ENCODE assay signal across 2 cellular contexts in genomic region chr11:118258410-118258809, GRCh38.
TF ChIP-seq lines count a peak whose summit lies in the region.

No MANE protein-coding gene starts in this region.

TF ChIP-seq in SK-N-SH, 30 proteins besides CTCF, POLR2A, EP300 and RAD21:
- no peak for TF ChIP-seq MEF2A (IDR thresholded peaks at IDR 0.05; ENCODE audit: borderline replicate concordance, low read depth)
- TF ChIP-seq FOXJ3 (CRISPR knock-in tag; IDR thresholded peaks at IDR 0.05), result no peak
- TF ChIP-seq CHD2 (IDR thresholded peaks at IDR 0.05; ENCODE audit: low read length, partially characterized antibody), result no peak
- TF ChIP-seq, protein P1, sequence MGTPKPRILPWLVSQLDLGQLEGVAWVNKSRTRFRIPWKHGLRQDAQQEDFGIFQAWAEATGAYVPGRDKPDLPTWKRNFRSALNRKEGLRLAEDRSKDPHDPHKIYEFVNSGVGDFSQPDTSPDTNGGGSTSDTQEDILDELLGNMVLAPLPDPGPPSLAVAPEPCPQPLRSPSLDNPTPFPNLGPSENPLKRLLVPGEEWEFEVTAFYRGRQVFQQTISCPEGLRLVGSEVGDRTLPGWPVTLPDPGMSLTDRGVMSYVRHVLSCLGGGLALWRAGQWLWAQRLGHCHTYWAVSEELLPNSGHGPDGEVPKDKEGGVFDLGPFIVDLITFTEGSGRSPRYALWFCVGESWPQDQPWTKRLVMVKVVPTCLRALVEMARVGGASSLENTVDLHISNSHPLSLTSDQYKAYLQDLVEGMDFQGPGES (IDR thresholded peaks at IDR 0.05; ENCODE audit: low read depth, low read length), result no peak
- TF ChIP-seq RCOR1 (IDR thresholded peaks at IDR 0.05; ENCODE audit: low read length), result no peak
- TF ChIP-seq YY1 (IDR thresholded peaks at IDR 0.05; ENCODE audit: low read depth), result no peak
- no peak for TF ChIP-seq TCF12 (IDR thresholded peaks at IDR 0.05)
- no peak for TF ChIP-seq SMC3 (IDR thresholded peaks at IDR 0.05; ENCODE audit: low read depth, low read length)
- TF ChIP-seq USF1 (IDR thresholded peaks at IDR 0.05; ENCODE audit: borderline replicate concordance, low read depth), result no peak
- TF ChIP-seq RFX5 (IDR thresholded peaks at IDR 0.05; ENCODE audit: low read length), result no peak
- TF ChIP-seq, protein P2, sequence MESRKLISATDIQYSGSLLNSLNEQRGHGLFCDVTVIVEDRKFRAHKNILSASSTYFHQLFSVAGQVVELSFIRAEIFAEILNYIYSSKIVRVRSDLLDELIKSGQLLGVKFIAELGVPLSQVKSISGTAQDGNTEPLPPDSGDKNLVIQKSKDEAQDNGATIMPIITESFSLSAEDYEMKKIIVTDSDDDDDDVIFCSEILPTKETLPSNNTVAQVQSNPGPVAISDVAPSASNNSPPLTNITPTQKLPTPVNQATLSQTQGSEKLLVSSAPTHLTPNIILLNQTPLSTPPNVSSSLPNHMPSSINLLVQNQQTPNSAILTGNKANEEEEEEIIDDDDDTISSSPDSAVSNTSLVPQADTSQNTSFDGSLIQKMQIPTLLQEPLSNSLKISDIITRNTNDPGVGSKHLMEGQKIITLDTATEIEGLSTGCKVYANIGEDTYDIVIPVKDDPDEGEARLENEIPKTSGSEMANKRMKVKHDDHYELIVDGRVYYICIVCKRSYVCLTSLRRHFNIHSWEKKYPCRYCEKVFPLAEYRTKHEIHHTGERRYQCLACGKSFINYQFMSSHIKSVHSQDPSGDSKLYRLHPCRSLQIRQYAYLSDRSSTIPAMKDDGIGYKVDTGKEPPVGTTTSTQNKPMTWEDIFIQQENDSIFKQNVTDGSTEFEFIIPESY (IDR thresholded peaks at IDR 0.05; ENCODE audit: borderline replicate concordance, low read depth), result no peak
- TF ChIP-seq GATA2 (CRISPR knock-in tag; IDR thresholded peaks at IDR 0.05), result no peak
- TF ChIP-seq NFIC (IDR thresholded peaks at IDR 0.05; ENCODE audit: borderline replicate concordance), result no peak
- no peak for TF ChIP-seq RXRA (IDR thresholded peaks at IDR 0.05; ENCODE audit: borderline replicate concordance, low read depth)
- TF ChIP-seq, protein P3, sequence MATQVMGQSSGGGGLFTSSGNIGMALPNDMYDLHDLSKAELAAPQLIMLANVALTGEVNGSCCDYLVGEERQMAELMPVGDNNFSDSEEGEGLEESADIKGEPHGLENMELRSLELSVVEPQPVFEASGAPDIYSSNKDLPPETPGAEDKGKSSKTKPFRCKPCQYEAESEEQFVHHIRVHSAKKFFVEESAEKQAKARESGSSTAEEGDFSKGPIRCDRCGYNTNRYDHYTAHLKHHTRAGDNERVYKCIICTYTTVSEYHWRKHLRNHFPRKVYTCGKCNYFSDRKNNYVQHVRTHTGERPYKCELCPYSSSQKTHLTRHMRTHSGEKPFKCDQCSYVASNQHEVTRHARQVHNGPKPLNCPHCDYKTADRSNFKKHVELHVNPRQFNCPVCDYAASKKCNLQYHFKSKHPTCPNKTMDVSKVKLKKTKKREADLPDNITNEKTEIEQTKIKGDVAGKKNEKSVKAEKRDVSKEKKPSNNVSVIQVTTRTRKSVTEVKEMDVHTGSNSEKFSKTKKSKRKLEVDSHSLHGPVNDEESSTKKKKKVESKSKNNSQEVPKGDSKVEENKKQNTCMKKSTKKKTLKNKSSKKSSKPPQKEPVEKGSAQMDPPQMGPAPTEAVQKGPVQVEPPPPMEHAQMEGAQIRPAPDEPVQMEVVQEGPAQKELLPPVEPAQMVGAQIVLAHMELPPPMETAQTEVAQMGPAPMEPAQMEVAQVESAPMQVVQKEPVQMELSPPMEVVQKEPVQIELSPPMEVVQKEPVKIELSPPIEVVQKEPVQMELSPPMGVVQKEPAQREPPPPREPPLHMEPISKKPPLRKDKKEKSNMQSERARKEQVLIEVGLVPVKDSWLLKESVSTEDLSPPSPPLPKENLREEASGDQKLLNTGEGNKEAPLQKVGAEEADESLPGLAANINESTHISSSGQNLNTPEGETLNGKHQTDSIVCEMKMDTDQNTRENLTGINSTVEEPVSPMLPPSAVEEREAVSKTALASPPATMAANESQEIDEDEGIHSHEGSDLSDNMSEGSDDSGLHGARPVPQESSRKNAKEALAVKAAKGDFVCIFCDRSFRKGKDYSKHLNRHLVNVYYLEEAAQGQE (IDR thresholded peaks at IDR 0.05; ENCODE audit: low read depth, low read length), result no peak
- no peak for TF ChIP-seq NRF1 (IDR thresholded peaks at IDR 0.05; ENCODE audit: low read depth, low read length)

TF ChIP-seq in SK-N-SH treated with all-trans-retinoic acid at 6 μM for 48 hours, 23 proteins besides CTCF, POLR2A, EP300 and RAD21:
- TF ChIP-seq GLIS3 (CRISPR knock-in tag; IDR thresholded peaks at IDR 0.05) (no peak), PPARA (CRISPR knock-in tag; IDR thresholded peaks at IDR 0.05; ENCODE audit: borderline replicate concordance) (no peak), ZNF70 (CRISPR knock-in tag; IDR thresholded peaks at IDR 0.05) (no peak), SNAI2 (CRISPR knock-in tag; IDR thresholded peaks at IDR 0.05) (no peak), TCF4 (CRISPR knock-in tag; IDR thresholded peaks at IDR 0.05; ENCODE audit: borderline replicate concordance) (no peak), CSDC2 (CRISPR knock-in tag; IDR thresholded peaks at IDR 0.05) (no peak), PATZ1 (CRISPR knock-in tag; IDR thresholded peaks at IDR 0.05; ENCODE audit: borderline replicate concordance) (no peak), ZNF565 (CRISPR knock-in tag; conservative IDR thresholded peaks at IDR 0.05; ENCODE audit: low read depth) (no peak), ZFP30 (CRISPR knock-in tag; IDR thresholded peaks at IDR 0.05) (no peak), ISL1 (CRISPR knock-in tag; IDR thresholded peaks at IDR 0.05) (no peak), BACH2 (CRISPR knock-in tag; IDR thresholded peaks at IDR 0.05; ENCODE audit: borderline replicate concordance) (no peak), TSHZ2 (CRISPR knock-in tag; IDR thresholded peaks at IDR 0.05) (no peak), CREB5 (CRISPR knock-in tag; IDR thresholded peaks at IDR 0.05; ENCODE audit: low read depth) (no peak), ZC3H10 (CRISPR knock-in tag; IDR thresholded peaks at IDR 0.05) (no peak), RARB (CRISPR knock-in tag; IDR thresholded peaks at IDR 0.05) (no peak), ZNF8 (CRISPR knock-in tag; IDR thresholded peaks at IDR 0.05) (no peak), OSR1 (CRISPR knock-in tag; IDR thresholded peaks at IDR 0.05) (no peak)
- TF ChIP-seq, protein P4, sequence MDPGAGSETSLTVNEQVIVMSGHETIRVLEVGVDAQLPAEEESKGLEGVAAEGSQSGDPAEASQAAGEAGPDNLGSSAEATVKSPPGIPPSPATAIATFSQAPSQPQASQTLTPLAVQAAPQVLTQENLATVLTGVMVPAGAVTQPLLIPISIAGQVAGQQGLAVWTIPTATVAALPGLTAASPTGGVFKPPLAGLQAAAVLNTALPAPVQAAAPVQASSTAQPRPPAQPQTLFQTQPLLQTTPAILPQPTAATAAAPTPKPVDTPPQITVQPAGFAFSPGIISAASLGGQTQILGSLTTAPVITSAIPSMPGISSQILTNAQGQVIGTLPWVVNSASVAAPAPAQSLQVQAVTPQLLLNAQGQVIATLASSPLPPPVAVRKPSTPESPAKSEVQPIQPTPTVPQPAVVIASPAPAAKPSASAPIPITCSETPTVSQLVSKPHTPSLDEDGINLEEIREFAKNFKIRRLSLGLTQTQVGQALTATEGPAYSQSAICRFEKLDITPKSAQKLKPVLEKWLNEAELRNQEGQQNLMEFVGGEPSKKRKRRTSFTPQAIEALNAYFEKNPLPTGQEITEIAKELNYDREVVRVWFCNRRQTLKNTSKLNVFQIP (CRISPR knock-in tag; IDR thresholded peaks at IDR 0.05; ENCODE audit: borderline replicate concordance, low read depth), result no peak
